23 cellular contexts compared by ENCODE assay signal in the genomic region with DNA sequence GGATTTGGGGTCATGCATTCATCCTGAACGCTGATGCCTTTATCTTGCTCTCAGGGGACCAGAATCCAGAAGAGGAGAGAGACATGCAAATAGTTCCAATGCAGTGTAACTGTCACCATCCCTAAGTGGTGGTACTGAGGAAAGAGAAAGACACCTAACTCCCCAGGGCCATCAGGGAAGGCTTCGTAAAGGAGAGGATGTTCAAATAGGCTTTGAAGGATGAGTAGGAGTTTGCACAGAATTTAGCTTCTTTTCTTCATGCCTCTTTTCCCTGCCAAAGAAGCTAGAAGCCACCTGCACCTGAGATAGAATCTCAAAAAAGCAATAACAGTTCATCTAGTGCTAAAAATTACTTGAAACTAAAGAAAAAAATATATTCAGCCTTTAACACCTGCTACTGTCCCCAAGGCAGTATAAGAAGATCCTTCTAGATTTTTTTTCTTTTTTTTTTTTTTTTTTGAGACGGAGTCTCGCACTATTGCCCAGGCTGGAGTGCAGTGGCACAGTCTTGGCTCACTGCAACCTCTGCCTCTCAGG. TPM values are rescaled to one million over a fixed set of nuclear protein-coding genes. Genes with fewer than 3 reads are reported as not detected.
DNase-seq lines count a peak whose midpoint lies in the region; ATAC-seq, FAIRE-seq and TF ChIP-seq lines count a peak whose summit lies in the region.
"Had no signal": no experiment of that assay in that cellular context is flagged by ENCODE, and none has a peak within 500 bp of the region (broad histone marks: within the 10 kb centered on the region; RNA-seq: fewer than 3 reads in every experiment).

No MANE protein-coding gene starts in this region.

- H2AFZ ChIP-seq in SK-N-SH (ENCODE audit: low read depth) (no peak overlapping the region), KMS-11 (ENCODE audit: low read depth) (no peak overlapping the region), HepG2 (ENCODE audit: low read length) (no peak overlapping the region)

- H3K79me2 ChIP-seq in SK-N-SH (ENCODE audit: insufficient read depth), result no peaks in the 10 kb centered on the region
- H3K79me2 ChIP-seq in KMS-11 (ENCODE audit: insufficient read depth, low read depth), result peaks cover 3% of the 10 kb centered on the region; the same call in 1 of the 2 replicates
- peaks cover 4% of the 10 kb centered on the region for H3K79me2 ChIP-seq in HepG2 (ENCODE audit: insufficient read depth, low read length)

- POLR2A ChIA-PET in SK-N-SH (lab: Yijun Ruan, JAX), result no interaction called here
- POLR2A ChIA-PET in HepG2 (lab: Yijun Ruan, JAX), result interaction anchor here (4.8 to 18.2 kb wide), 2 partner anchors 7 to 22 kb away, joined by 136 to 945 read pairs; a partner anchor contains a TSS

- H3K9me3 ChIP-seq in SK-N-SH (no peaks in the 10 kb centered on the region), HepG2 (ENCODE audit: low read length) (no peaks in the 10 kb centered on the region), suprapubic skin (no peaks in the 10 kb centered on the region), tibial nerve (no peaks in the 10 kb centered on the region)
- H3K9me3 ChIP-seq: right atrium auricular region had no signal

- ATAC-seq in SK-N-SH treated with all-trans-retinoic acid at 6 μM for 48 hours, result no peak
- ATAC-seq in HepG2, result no peak
- ATAC-seq in GM19467 (IDR thresholded peaks at IDR 0.05; ENCODE audit: unreplicated experiment), result no peak
- ATAC-seq: activated CD4-positive, CD25-positive, alpha-beta regulatory T cell treated with anti-CD3 and anti-CD28 coated beads, Interleukin-2, amount 50 U/mL, for 24 hours; CD8-positive, alpha-beta T cell; left ventricle myocardium superior; natural killer cell had no signal

- no peak overlapping the region for H3K4me2 ChIP-seq in SK-N-SH
- H3K4me2 ChIP-seq in KMS-11, result peak overlapping the region; percentile 76
- no peak overlapping the region for H3K4me2 ChIP-seq in HepG2 (ENCODE audit: low read depth, low read length)

- no TSS peak for BruUV-seq in HepG2 (replicated peaks; lab: Mats Ljungman, UMichigan)

- TF ChIP-seq EP300 in SK-N-SH (IDR thresholded peaks at IDR 0.05; ENCODE audit: borderline replicate concordance in 1 of 2, low read depth in 1 of 2, low read length in 1 of 2), result no peak
- no peak for TF ChIP-seq EP300 in HepG2 (IDR thresholded peaks at IDR 0.05; ENCODE audit: low read depth in 2 of 2, low read length in 2 of 2)
- TF ChIP-seq EP300 in HepG2 (CRISPR knock-in tag; IDR thresholded peaks at IDR 0.05; ENCODE audit: borderline replicate concordance), result no peak
- no peak for TF ChIP-seq EP300 in suprapubic skin (IDR thresholded peaks at IDR 0.05)
- no peak for TF ChIP-seq EP300 in tibial nerve (IDR thresholded peaks at IDR 0.05)

- H4K20me1 ChIP-seq in SK-N-SH (ENCODE audit: insufficient read depth) (no peaks in the 10 kb centered on the region), KMS-11 (ENCODE audit: insufficient read depth) (no peaks in the 10 kb centered on the region), HepG2 (ENCODE audit: insufficient read depth, low read length) (no peaks in the 10 kb centered on the region)

- no peaks in the 10 kb centered on the region for H3K9me2 ChIP-seq in SK-N-SH

- in situ Hi-C loops in HepG2 (cut with HindIII; ENCODE audit: extremely low pct_ligation_motif_present, low pct_unique_long_range_greater_than_20kb), result no loop called here

- H3K9ac ChIP-seq in SK-N-SH (no peak overlapping the region), KMS-11 (peak overlapping the region; percentile 41; the same call in 1 of the 2 replicates), HepG2 (ENCODE audit: insufficient read depth, low read depth, low read length) (no peak overlapping the region)

- TF ChIP-seq CTCF in SK-N-SH (IDR thresholded peaks at IDR 0.05) (no peak), KMS-11 (conservative IDR thresholded peaks at IDR 0.05; ENCODE audit: low read depth, low read length) (no peak), HepG2 (CRISPR knock-in tag; IDR thresholded peaks at IDR 0.05) (no peak), suprapubic skin (IDR thresholded peaks at IDR 0.05) (no peak), tibial nerve (IDR thresholded peaks at IDR 0.05) (no peak)

- H3K36me3 ChIP-seq in SK-N-SH (replicated peaks in 1 of 2; ENCODE audit: control insufficient read depth in 1 of 2, insufficient read depth in 2 of 2, low read length in 1 of 2) (no peaks in the 10 kb centered on the region), KMS-11 (ENCODE audit: insufficient read depth) (no peaks in the 10 kb centered on the region), HepG2 (replicated peaks in 1 of 2; ENCODE audit: control insufficient read depth in 1 of 2, insufficient read depth in 2 of 2, low read length in 2 of 2) (no peaks in the 10 kb centered on the region), suprapubic skin (no peaks in the 10 kb centered on the region), tibial nerve (peaks cover 0 to 9% (median 0%) of the 10 kb centered on the region in 3 donors)
- H3K36me3 ChIP-seq: right atrium auricular region had no signal

- DNase-seq in SK-N-SH (no peak), HepG2 (ENCODE audit: low spot score) (no peak), suprapubic skin (ENCODE audit: low spot score in 2 of 2) (no peak), NCI-H69 (lab: John Stamatoyannopoulos, UW) (no peak), tibial nerve (ENCODE audit: low spot score in 2 of 2) (no peak)
- DNase-seq: 8988T; activated T-cell treated with anti-CD3 and anti-CD28 coated beads for 4 hours; CD8-positive, alpha-beta T cell; DMS 273 treated with DMSO at 0.1 percent for 48 hours; islet precursor cell; left ventricle myocardium superior; natural killer cell; NCI-H1092 treated with DMSO at 0.1 percent for 48 hours; NCI-H187 treated with DMSO at 0.1 percent for 48 hours; stimulated activated CD4-positive, alpha-beta T cell treated with anti-CD3 and anti-CD28 coated beads, Interleukin-2, amount 100 ng/mL, for 24 hours had no signal

- H3K4me1 ChIP-seq in SK-N-SH (ENCODE audit: control insufficient read depth in 1 of 2, insufficient read depth in 2 of 2, low read depth in 1 of 2, low read length in 1 of 2) (peaks cover 0 to 6% of the 10 kb centered on the region in 2 experiments; a peak in 1 of 4 replicates), KMS-11 (ENCODE audit: low read depth, poor library complexity, severe bottlenecking) (peaks cover 100% of the 10 kb centered on the region), HepG2 (ENCODE audit: insufficient read depth, low read length) (peaks cover 100% of the 10 kb centered on the region), suprapubic skin (peaks cover 31% of the 10 kb centered on the region), tibial nerve (peaks cover 0 to 30% (median 10%) of the 10 kb centered on the region in 4 donors)

- H3K27me3 ChIP-seq in SK-N-SH (ENCODE audit: insufficient read depth) (no peaks in the 10 kb centered on the region), KMS-11 (ENCODE audit: insufficient read depth, low read depth) (no peaks in the 10 kb centered on the region), HepG2 (ENCODE audit: control insufficient read depth in 1 of 2, insufficient read depth in 2 of 2, low read length in 2 of 2) (no peaks in the 10 kb centered on the region), suprapubic skin (no peaks in the 10 kb centered on the region), tibial nerve (no peaks in the 10 kb centered on the region)
- H3K27me3 ChIP-seq: right atrium auricular region had no signal

- no peak overlapping the region for H3K27ac ChIP-seq in SK-N-SH (ENCODE audit: low read depth in 2 of 2, low read length in 1 of 2)
- peak overlapping the region; percentile 95 for H3K27ac ChIP-seq in KMS-11
- peak overlapping the region; percentile 15 for H3K27ac ChIP-seq in HepG2 (ENCODE audit: extremely low read length, insufficient read depth, low read length)
- H3K27ac ChIP-seq in suprapubic skin, result peak overlapping the region; percentile 68
- no peak overlapping the region for H3K27ac ChIP-seq in tibial nerve
- H3K27ac ChIP-seq: right atrium auricular region had no signal

- TF ChIP-seq RAD21 in SK-N-SH (IDR thresholded peaks at IDR 0.05; ENCODE audit: low read length) (no peak), HepG2 (CRISPR knock-in tag; IDR thresholded peaks at IDR 0.05) (no peak)

- TF ChIP-seq POLR2A in HepG2 (IDR thresholded peaks at IDR 0.05; ENCODE audit: insufficient read depth in 1 of 2, low read depth in 2 of 2, low read length in 2 of 2) (no peak), suprapubic skin (IDR thresholded peaks at IDR 0.05) (no peak), tibial nerve (IDR thresholded peaks at IDR 0.05) (no peak)

- no peaks in the 10 kb centered on the region for H3F3A ChIP-seq in SK-N-SH (replicated peaks; ENCODE audit: insufficient read depth)

- H3K4me3 ChIP-seq in SK-N-SH (ENCODE audit: low read depth in 2 of 2, low read length in 1 of 2), result no peak overlapping the region
- H3K4me3 ChIP-seq in KMS-11 (IDR thresholded peaks at IDR 0.05; ENCODE audit: insufficient read depth, low read depth, low read length), result no peak overlapping the region
- H3K4me3 ChIP-seq in HepG2 (replicated peaks in 1 of 3; ENCODE audit: insufficient read depth in 1 of 3, low read depth in 2 of 3, low read length in 3 of 3), result no peak overlapping the region
- no peak overlapping the region for H3K4me3 ChIP-seq in suprapubic skin
- H3K4me3 ChIP-seq in tibial nerve, result no peak overlapping the region
- H3K4me3 ChIP-seq: right atrium auricular region had no signal

- intact Hi-C loops in HepG2 (cut with micrococcal nuclease; ENCODE audit: unreplicated experiment), result no loop called here

- FAIRE-seq in HepG2 (lab: Jason Lieb, UNC), result no peak
- FAIRE-seq: endothelial cell of umbilical vein, H1, RCC 7860 had no signal

- 85% methylated on average over 4 of the region's 4 CpGs for WGBS in SK-N-SH (ENCODE audit: low lambda C conversion rate)
- WGBS in HepG2 (ENCODE audit: low lambda C conversion rate), result 100% methylated on average over 4 of the region's 4 CpGs
- WGBS in suprapubic skin, result 74% methylated on average over 4 of the region's 4 CpGs
- WGBS in tibial nerve, 2 donors, result 72 to 93% methylated on average over 4 of the region's 4 CpGs

- CTCF ChIA-PET in SK-N-SH (lab: Yijun Ruan, JAX), result interaction anchor here (1.0 to 1.6 kb wide), 3 partner anchors 12 to 216 kb away, joined by 4 to 6 read pairs (median 4); no protein-coding TSS in a partner anchor
- CTCF ChIA-PET in HepG2 (lab: Yijun Ruan, JAX; ENCODE audit: low intra/inter-chr PET ratio, low total read pairs), result no interaction called here

RNA-seq across cellular contexts. Expression of a gene that starts 16.7 kb away (rescaled TPM):
- polyA plus RNA-seq in SK-N-SH (2012; rRNA removed) (55.6 and 67.6 TPM in 2 replicates), HepG2 (2011; rRNA removed) (394 and 416 TPM in 2 replicates)
- polyA plus RNA-seq in SK-N-SH (2012; cell fraction: cytosol; rRNA removed), result 54.5 and 55.5 TPM in 2 replicates
- polyA plus RNA-seq in SK-N-SH (2012; cell fraction: nucleus; rRNA removed), result 59.8 and 81.9 TPM in 2 replicates
- total RNA-seq in HepG2 (2016; rRNA removed; fragmentation: Illumina TruSeq; extraction: Trizol) (313 and 427 TPM in 2 replicates), suprapubic skin (100 to 1,000 TPM; 220 to 305 (median 237) TPM), tibial nerve (100 to 1,000 TPM in 3 of 4 donors, 10 to 100 TPM in 1; 65.6 to 113 (median 111) TPM)
- 141 and 153 TPM in 2 replicates for total RNA-seq in HepG2 (2016; cell fraction: cytosol; rRNA removed; fragmentation: Illumina TruSeq; extraction: Trizol; ENCODE audit: low read depth)
- 301 and 418 TPM in 2 replicates for total RNA-seq in HepG2 (2016; cell fraction: insoluble cytoplasmic fraction; rRNA removed; fragmentation: Illumina TruSeq; extraction: Trizol)
- 264 and 299 TPM in 2 replicates for total RNA-seq in HepG2 (2016; cell fraction: membrane; rRNA removed; fragmentation: Illumina TruSeq; extraction: Trizol)
- total RNA-seq in HepG2 (2016; cell fraction: nucleus; rRNA removed; fragmentation: Illumina TruSeq; extraction: Trizol), result 351 and 393 TPM in 2 replicates
- polyA plus RNA-seq in HepG2 (2011; cell fraction: cytosol; rRNA removed), result 294 and 385 TPM in 2 replicates
- 177 and 227 TPM in 2 replicates for polyA plus RNA-seq in HepG2 (2011; cell fraction: nucleus; rRNA removed)
- polyA plus RNA-seq in HepG2 (2012), result 183 and 277 TPM in 2 replicates
- polyA plus RNA-seq in HepG2 (2016; cell fraction: cytosol; fragmentation: Illumina TruSeq; extraction: Trizol; ENCODE audit: low read depth), result 97.4 and 108 TPM in 2 replicates
- 293 and 310 TPM in 2 replicates for polyA plus RNA-seq in HepG2 (2016; cell fraction: insoluble cytoplasmic fraction; fragmentation: Illumina TruSeq; extraction: Trizol; ENCODE audit: low read depth)
- 142 and 166 TPM in 2 replicates for polyA plus RNA-seq in HepG2 (2016; cell fraction: membrane; fragmentation: Illumina TruSeq; extraction: Trizol; ENCODE audit: low read depth)
- 511 and 532 TPM in 2 replicates for polyA plus RNA-seq in HepG2 (2016; cell fraction: nucleus; fragmentation: Illumina TruSeq; extraction: Trizol; ENCODE audit: insufficient read depth, low read depth)
- polyA minus RNA-seq in HepG2 (2011; rRNA and poly(A)+ RNA removed; ENCODE audit: low replicate concordance), result 163 and 714 TPM in 2 replicates
- polyA minus RNA-seq in HepG2 (2011; cell fraction: cytosol; rRNA and poly(A)+ RNA removed), result 357 and 375 TPM in 2 replicates
- polyA minus RNA-seq in HepG2 (2011; cell fraction: nucleus; rRNA and poly(A)+ RNA removed), result 208 and 277 TPM in 2 replicates

RNA-seq across cellular contexts. Expression of a gene that starts 44.6 kb away (rescaled TPM):
- polyA plus RNA-seq in SK-N-SH (2012; rRNA removed) (4.2 and 4.5 TPM in 2 replicates), HepG2 (2011; rRNA removed) (12.1 and 12.6 TPM in 2 replicates)
- 6.3 and 7.3 TPM in 2 replicates for polyA plus RNA-seq in SK-N-SH (2012; cell fraction: cytosol; rRNA removed)
- 3.4 and 4.6 TPM in 2 replicates for polyA plus RNA-seq in SK-N-SH (2012; cell fraction: nucleus; rRNA removed)
- total RNA-seq in HepG2 (2016; rRNA removed; fragmentation: Illumina TruSeq; extraction: Trizol) (34.2 and 43.8 TPM in 2 replicates), suprapubic skin (10 to 100 TPM; 12.0 to 21.2 (median 16.6) TPM), tibial nerve (10 to 100 TPM; 16.7 to 22.4 (median 20.6) TPM)
- total RNA-seq in HepG2 (2016; cell fraction: cytosol; rRNA removed; fragmentation: Illumina TruSeq; extraction: Trizol; ENCODE audit: low read depth), result 3.6 and 5.8 TPM in 2 replicates
- 33.6 and 41.0 TPM in 2 replicates for total RNA-seq in HepG2 (2016; cell fraction: insoluble cytoplasmic fraction; rRNA removed; fragmentation: Illumina TruSeq; extraction: Trizol)
- 21.8 and 22.8 TPM in 2 replicates for total RNA-seq in HepG2 (2016; cell fraction: membrane; rRNA removed; fragmentation: Illumina TruSeq; extraction: Trizol)
- total RNA-seq in HepG2 (2016; cell fraction: nucleus; rRNA removed; fragmentation: Illumina TruSeq; extraction: Trizol), result 18.7 and 21.9 TPM in 2 replicates
- polyA plus RNA-seq in HepG2 (2011; cell fraction: cytosol; rRNA removed), result 7.2 and 12.4 TPM in 2 replicates
- polyA plus RNA-seq in HepG2 (2011; cell fraction: nucleus; rRNA removed), result 3.6 and 7.1 TPM in 2 replicates
- 22.6 and 27.8 TPM in 2 replicates for polyA plus RNA-seq in HepG2 (2012)
- polyA plus RNA-seq in HepG2 (2016; cell fraction: cytosol; fragmentation: Illumina TruSeq; extraction: Trizol; ENCODE audit: low read depth), result 2.1 and 2.8 TPM in 2 replicates
- 41.1 and 42.1 TPM in 2 replicates for polyA plus RNA-seq in HepG2 (2016; cell fraction: insoluble cytoplasmic fraction; fragmentation: Illumina TruSeq; extraction: Trizol; ENCODE audit: low read depth)
- polyA plus RNA-seq in HepG2 (2016; cell fraction: membrane; fragmentation: Illumina TruSeq; extraction: Trizol; ENCODE audit: low read depth), result 10.2 and 11.0 TPM in 2 replicates
- 24.6 and 26.0 TPM in 2 replicates for polyA plus RNA-seq in HepG2 (2016; cell fraction: nucleus; fragmentation: Illumina TruSeq; extraction: Trizol; ENCODE audit: insufficient read depth, low read depth)
- 4.4 and 5.8 TPM in 2 replicates for polyA minus RNA-seq in HepG2 (2011; rRNA and poly(A)+ RNA removed; ENCODE audit: low replicate concordance)
- polyA minus RNA-seq in HepG2 (2011; cell fraction: cytosol; rRNA and poly(A)+ RNA removed), result 22.9 and 28.6 TPM in 2 replicates
- 10.7 and 18.3 TPM in 2 replicates for polyA minus RNA-seq in HepG2 (2011; cell fraction: nucleus; rRNA and poly(A)+ RNA removed)

Comparison
In these comparisons a context has a peak if more than half of its experiments do, and no peak if none do; other contexts are left out.
1. H3K27ac ChIP-seq: peak in KMS-11 (single experiment), HepG2 (single experiment) and suprapubic skin (single experiment); none in SK-N-SH (0 of 2) and tibial nerve (0 of 4).